Comparison of ENCODE assay signal across 28 cellular contexts in genomic region chr10:127193125-127193524, GRCh38. TPM values are rescaled to one million over a fixed set of nuclear protein-coding genes. Genes with fewer than 3 reads are reported as not detected.
DNase-seq lines count a peak whose midpoint lies in the region; TF ChIP-seq lines count a peak whose summit lies in the region.
"Had no signal": no experiment of that assay in that cellular context is flagged by ENCODE, and none has a peak within 500 bp of the region (broad histone marks: within the 10 kb centered on the region; RNA-seq: fewer than 3 reads in every experiment).

No MANE protein-coding gene starts in this region.

- no peak for TF ChIP-seq CTCF in OCI-LY7 (conservative IDR thresholded peaks at IDR 0.05; ENCODE audit: low read length)

- peak; percentile 6 for DNase-seq in ACHN
- DNase-seq in HK-2 (ENCODE audit: unreplicated experiment), result peak; percentile 34
- DNase-seq in astrocyte of the hippocampus (ENCODE audit: low read depth, low spot score), result peak; percentile 78
- DNase-seq in kidney tubule cell (ENCODE audit: low spot score), result peak; percentile 64
- DNase-seq in amygdala (lab: John Stamatoyannopoulos, UW), result no peak
- DNase-seq in RKO (ENCODE audit: low spot score), result no peak
- no peak for DNase-seq in OCI-LY7 (ENCODE audit: low spot score)
- no peak for DNase-seq in medulla oblongata (ENCODE audit: extremely low spot score)
- DNase-seq: activated CD8-positive, alpha-beta memory T cell treated with anti-CD3 and anti-CD28 coated beads, Interleukin-2, amount 50 U/mL, for 48 hours; activated CD8-positive, alpha-beta T cell treated with anti-CD3 and anti-CD28 coated beads for 36 hours; activated naive CD4-positive, alpha-beta T cell treated with anti-CD3 and anti-CD28 coated beads for 36 hours; BE2C; CD8-positive, alpha-beta memory T cell; DMS 273 treated with DMSO at 0.1 percent for 48 hours; immature natural killer cell; mesendoderm; NCI-H1105 treated with DMSO at 0.1 percent for 48 hours; NCI-H1930; NCI-H526; SHP77; stimulated activated naive CD4-positive, alpha-beta T cell treated with Interleukin-2 at 50 U/mL for 16 hours had no signal

- CTCF ChIA-PET in OCI-LY7 (lab: Charles Lee; ENCODE audit: unreplicated experiment), result no interaction called here

- no peaks in the 10 kb centered on the region for H3K9me3 ChIP-seq in OCI-LY7 (ENCODE audit: low read length)
- H3K9me3 ChIP-seq: BE2C, neutrophil had no signal

- no peak overlapping the region for H3K4me3 ChIP-seq in OCI-LY7 (ENCODE audit: low read depth, low read length, poor library complexity, severe bottlenecking)
- H3K4me3 ChIP-seq: K562, skin epidermis had no signal

- H3K4me2 ChIP-seq in OCI-LY7 (ENCODE audit: low read length), result no peak overlapping the region

- in situ Hi-C loops in ACHN (cut with HindIII; ENCODE audit: low pct_ligation_motif_present, low pct_unique_long_range_greater_than_20kb, low sequenced_read_pairs), result no loop called here

- H4K20me1 ChIP-seq in OCI-LY7 (ENCODE audit: insufficient read depth, low read length), result no peaks in the 10 kb centered on the region

- H2AFZ ChIP-seq in OCI-LY7 (ENCODE audit: low read length), result no peak overlapping the region

- POLR2A ChIA-PET in OCI-LY7 (lab: Charles Lee), result no interaction called here

- no peaks in the 10 kb centered on the region for H3K36me3 ChIP-seq in OCI-LY7 (ENCODE audit: insufficient read depth, low read length)
- H3K36me3 ChIP-seq: BE2C, neutrophil had no signal

- H3K79me2 ChIP-seq in OCI-LY7 (ENCODE audit: insufficient read depth, low read depth, low read length), result no peaks in the 10 kb centered on the region

- intact Hi-C loops in OCI-LY7 (cut with micrococcal nuclease; ENCODE audit: unreplicated experiment), result no loop called here

- H3K27ac ChIP-seq in OCI-LY7 (ENCODE audit: low read depth, low read length, poor library complexity, severe bottlenecking), result no peak overlapping the region
- H3K27ac ChIP-seq: neutrophil, skin epidermis had no signal

- no peaks in the 10 kb centered on the region for H3K9me2 ChIP-seq in OCI-LY7 (ENCODE audit: insufficient read depth, low read length)

- no TSS peak for BruUV-seq in OCI-LY7 (replicated peaks; lab: Mats Ljungman, UMichigan)

- H3K4me1 ChIP-seq in OCI-LY7 (ENCODE audit: insufficient read depth, low read length, poor library complexity, severe bottlenecking), result no peaks in the 10 kb centered on the region
- H3K4me1 ChIP-seq: BE2C had no signal

RNA-seq across cellular contexts. Expression of gene INSYN2A, which starts 3.3 kb away (rescaled TPM):
- not detected in 2 replicates for total RNA-seq in OCI-LY7 (2014; rRNA removed; shearing (Covaris generic))
- not detected in 2 replicates for total RNA-seq in OCI-LY7 (2022)
- total RNA-seq: activated CD8-positive, alpha-beta T cell treated with anti-CD3 and anti-CD28 coated beads for 36 hours; activated naive CD4-positive, alpha-beta T cell treated with anti-CD3 and anti-CD28 coated beads for 36 hours; CD8-positive, alpha-beta memory T cell; H4; HT-29; K562; left lobe of liver; T-helper 2 cell treated with Interferon-gamma antibody and Interleukin-4, amounts not matched to agents 100 ng/mL and 5 ng/mL, for 36 hours had no signal

Comparison
In these comparisons a context has a peak if more than half of its experiments do, and no peak if none do; other contexts are left out.
1. DNase-seq: peak in ACHN (single experiment), HK-2 (single experiment), astrocyte of the hippocampus (single experiment) and kidney tubule cell (single experiment); none in amygdala (0 of 56), RKO (single experiment), OCI-LY7 (single experiment) and medulla oblongata (single experiment).